Comparison of ENCODE assay signal across 8 cellular contexts in genomic region chr11:64007160-64007628, GRCh38. TPM values are rescaled to one million over a fixed set of nuclear protein-coding genes. Genes with fewer than 3 reads are reported as not detected.
DNase-seq lines count a peak whose midpoint lies in the region; ATAC-seq and TF ChIP-seq lines count a peak whose summit lies in the region.

No MANE protein-coding gene starts in this region.

- H4K20me1 ChIP-seq in fibroblast of lung (ENCODE audit: control insufficient read depth, extremely low read depth, insufficient read depth, low read length) = no peaks in the 10 kb centered on the region

- peak; percentile 11 for ATAC-seq in omental fat pad (ENCODE audit: low FRiP score)
- no peak for ATAC-seq in GM18502 (IDR thresholded peaks at IDR 0.05; ENCODE audit: poor library complexity, unreplicated experiment)
- no peak for ATAC-seq in GM18517 (IDR thresholded peaks at IDR 0.05; ENCODE audit: unreplicated experiment)

- H3K4me1 ChIP-seq in fibroblast of lung (ENCODE audit: control insufficient read depth, extremely low read depth, insufficient read depth, low read length) = peaks cover 7% of the 10 kb centered on the region

- H3K36me3 ChIP-seq in fibroblast of lung (ENCODE audit: control insufficient read depth, insufficient read depth, low read length) = no peaks in the 10 kb centered on the region

- CTCF ChIA-PET in GM10248 (lab: Yijun Ruan, JAX) = interaction anchor here (1.5 to 1.6 kb wide), 2 partner anchors 9 to 142 kb away, joined by 3 to 6 read pairs; no protein-coding TSS in a partner anchor

- H3K27ac ChIP-seq in fibroblast of lung (ENCODE audit: insufficient read depth, low read length) = no peak overlapping the region

- peak overlapping the region; percentile 13 to 46 (median 25) for H3K4me3 ChIP-seq in fibroblast of lung (replicated peaks in 1 of 4; ENCODE audit: control extremely low read depth in 1 of 4, insufficient read depth in 1 of 4, low read depth in 3 of 4, low read length in 4 of 4)

- TF ChIP-seq CTCF in fibroblast of lung (conservative IDR thresholded peaks at IDR 0.05 in 1 of 2, IDR thresholded peaks at IDR 0.05 in 1 of 2; ENCODE audit: low read depth in 1 of 2, low read length in 2 of 2) = no peak
- TF ChIP-seq CTCF in omental fat pad (IDR thresholded peaks at IDR 0.05) = no peak
- no peak for TF ChIP-seq CTCF in GM10248 (IDR thresholded peaks at IDR 0.05; ENCODE audit: control extremely low read depth, extremely low read depth, low read depth, missing control alignments)

- no peaks in the 10 kb centered on the region for H3K27me3 ChIP-seq in fibroblast of lung (ENCODE audit: control insufficient read depth, insufficient read depth, low read length)

- no peaks in the 10 kb centered on the region for H3K79me2 ChIP-seq in fibroblast of lung (ENCODE audit: control insufficient read depth, insufficient read depth, low read length)

- H3K9ac ChIP-seq in fibroblast of lung (ENCODE audit: insufficient read depth, low read length) = no peak overlapping the region

- DNase-seq in DMS53 (lab: John Stamatoyannopoulos, UW) (peak; percentile 73), NOMO-1 treated with dmso at 0.1 percent for 144 hours (lab: John Stamatoyannopoulos, UW; ENCODE audit: unreplicated experiment) (peak; percentile 39), fibroblast of lung (ENCODE audit: low read depth in 2 of 2) (peak; percentile 22 to 34), omental fat pad (ENCODE audit: low spot score) (no peak), cerebellar nuclear complex (lab: John Stamatoyannopoulos, UW) (no peak), GM10248 (ENCODE audit: extremely low spot score) (no peak)

- no peaks in the 10 kb centered on the region for H3K9me3 ChIP-seq in fibroblast of lung (ENCODE audit: control insufficient read depth, insufficient read depth, low read depth, low read length)

- peak overlapping the region; percentile 83 for H3K4me2 ChIP-seq in fibroblast of lung (ENCODE audit: extremely low read depth, insufficient read depth, low read length)

- POLR2A ChIA-PET in GM10248 (lab: Yijun Ruan, JAX) = no interaction called here

- peak overlapping the region; percentile 59 for H2AFZ ChIP-seq in fibroblast of lung (ENCODE audit: low read length)

RNA-seq across cellular contexts. Expression of gene OTUB1, which starts 21.0 kb away (rescaled TPM):
- 36.5 and 37.8 TPM in 2 replicates for total RNA-seq in fibroblast of lung
- polyA plus RNA-seq in fibroblast of lung = 113 and 154 TPM in 2 replicates
- 75.7 and 116 TPM in 2 replicates for polyA plus RNA-seq in fibroblast of lung (2012)
- polyA minus RNA-seq in fibroblast of lung (ENCODE audit: low replicate concordance) = 133 and 137 TPM in 2 replicates
- 10 to 100 TPM; 44.4 to 59.2 (median 52.5) TPM for total RNA-seq in omental fat pad

RNA-seq across cellular contexts. Expression of gene FLRT1, which starts 28.5 kb away (rescaled TPM):
- 0.17 and 0.26 TPM in 2 replicates for total RNA-seq in fibroblast of lung
- polyA plus RNA-seq in fibroblast of lung = 0.01 and 0.02 TPM in 2 replicates
- polyA plus RNA-seq in fibroblast of lung (2012) = 0.09 and 0.10 TPM in 2 replicates
- polyA minus RNA-seq in fibroblast of lung (ENCODE audit: low replicate concordance) = 0.20 TPM in 1 of 2 replicates, not detected in the other
- not detected for total RNA-seq in omental fat pad

RNA-seq across cellular contexts. Expression of gene COX8A, which starts 32.8 kb away (rescaled TPM):
- 255 and 409 TPM in 2 replicates for total RNA-seq in fibroblast of lung
- polyA plus RNA-seq in fibroblast of lung = 200 and 330 TPM in 2 replicates
- polyA plus RNA-seq in fibroblast of lung (2012) = 442 and 742 TPM in 2 replicates
- 456 and 866 TPM in 2 replicates for polyA minus RNA-seq in fibroblast of lung (ENCODE audit: low replicate concordance)
- 100 to 1,000 TPM; 265 to 424 (median 362) TPM for total RNA-seq in omental fat pad

Comparison
In these comparisons a context has a peak if more than half of its experiments do, and no peak if none do; other contexts are left out.
1. DNase-seq: peak in DMS53 (single experiment), NOMO-1 treated with dmso at 0.1 percent for 144 hours (single experiment) and fibroblast of lung (2 of 2); none in omental fat pad (single experiment), cerebellar nuclear complex (0 of 2) and GM10248 (single experiment).